ENCODE assay signal across 8 cellular contexts in the genomic region with DNA sequence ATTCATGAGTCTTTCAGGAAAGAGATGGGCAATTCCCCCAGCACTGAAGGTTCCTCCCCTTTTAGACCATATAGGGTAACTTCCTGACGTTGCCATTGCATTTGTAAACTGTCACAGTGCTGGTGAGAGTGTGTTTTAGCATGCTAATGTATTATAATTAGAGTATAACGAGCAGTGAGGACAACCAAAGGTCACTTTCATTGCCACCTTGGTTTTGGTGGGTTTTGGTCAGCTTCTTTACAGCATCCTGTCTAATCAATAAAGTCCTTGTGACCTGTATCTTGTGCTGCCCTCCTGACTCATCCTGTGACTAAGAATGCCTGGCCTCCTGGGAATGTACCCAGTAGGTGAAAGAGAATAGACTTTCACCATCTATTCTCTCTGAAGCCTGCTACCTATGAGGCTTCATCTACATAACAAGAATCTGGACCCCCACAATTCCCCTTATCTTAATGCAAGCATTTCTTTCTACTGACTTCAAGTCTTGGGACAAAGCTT.
DNase-seq lines count a peak whose midpoint lies in the region; ATAC-seq and TF ChIP-seq lines count a peak whose summit lies in the region.

No MANE protein-coding gene starts in this region.

- H3K9ac ChIP-seq in fibroblast of lung (ENCODE audit: insufficient read depth, low read length): no peak overlapping the region

- ATAC-seq in GM23338: peak; percentile 96
- ATAC-seq in GM19455 (IDR thresholded peaks at IDR 0.05; ENCODE audit: unreplicated experiment): no peak
- ATAC-seq in HG02884 (IDR thresholded peaks at IDR 0.05; ENCODE audit: unreplicated experiment): no peak
- no peak for ATAC-seq in gastroesophageal sphincter

- H3K9me3 ChIP-seq in fibroblast of lung (ENCODE audit: control insufficient read depth, insufficient read depth, low read depth, low read length) (no peaks in the 10 kb centered on the region), gastroesophageal sphincter (no peaks in the 10 kb centered on the region)

- DNase-seq in ELR (ENCODE audit: low read depth) (peak; percentile 90), GM23338 (ENCODE audit: low spot score) (peak; percentile 97), LoVo (ENCODE audit: low spot score) (peak; percentile 54), fibroblast of lung (ENCODE audit: low read depth in 2 of 2) (peak; percentile 46 to 79), NCI-H345 (lab: John Stamatoyannopoulos, UW) (no peak)

- no peak for TF ChIP-seq POLR2A in gastroesophageal sphincter (IDR thresholded peaks at IDR 0.05)

- peaks cover 19% of the 10 kb centered on the region; the same call in 2 of the 3 replicates for H3K36me3 Mint-ChIP-seq in GM23338 (ENCODE audit: low read depth)

- peaks cover 31% of the 10 kb centered on the region for H3K4me1 ChIP-seq in GM23338 (ENCODE audit: insufficient read depth)
- peaks cover 3% of the 10 kb centered on the region for H3K4me1 ChIP-seq in fibroblast of lung (ENCODE audit: control insufficient read depth, extremely low read depth, insufficient read depth, low read length)
- H3K4me1 ChIP-seq in gastroesophageal sphincter: no peaks in the 10 kb centered on the region

- H3K27me3 ChIP-seq in GM23338 (ENCODE audit: insufficient read depth) (no peaks in the 10 kb centered on the region), fibroblast of lung (ENCODE audit: control insufficient read depth, insufficient read depth, low read length) (no peaks in the 10 kb centered on the region), gastroesophageal sphincter (no peaks in the 10 kb centered on the region)

- peak overlapping the region; percentile 98 for H3K27ac ChIP-seq in GM23338 (ENCODE audit: low read depth)
- H3K27ac ChIP-seq in fibroblast of lung (ENCODE audit: insufficient read depth, low read length): no peak overlapping the region
- no peak overlapping the region for H3K27ac ChIP-seq in gastroesophageal sphincter

- peaks cover 10% of the 10 kb centered on the region for H3K27me3 Mint-ChIP-seq in GM23338 (ENCODE audit: insufficient read depth, low read depth, poor library complexity)

- TF ChIP-seq EP300 in gastroesophageal sphincter (IDR thresholded peaks at IDR 0.05): no peak

- no peak overlapping the region; the same call in 2 of the 3 replicates for H3K4me3 Mint-ChIP-seq in GM23338

- no peaks in the 10 kb centered on the region for H3K36me3 ChIP-seq in GM23338 (ENCODE audit: insufficient read depth)
- H3K36me3 ChIP-seq in fibroblast of lung (ENCODE audit: control insufficient read depth, insufficient read depth, low read length): no peaks in the 10 kb centered on the region
- H3K36me3 ChIP-seq in gastroesophageal sphincter: no peaks in the 10 kb centered on the region

- H4K20me1 ChIP-seq in GM23338 (replicated peaks; ENCODE audit: insufficient read depth) (no peaks in the 10 kb centered on the region), fibroblast of lung (ENCODE audit: control insufficient read depth, extremely low read depth, insufficient read depth, low read length) (no peaks in the 10 kb centered on the region)

- no peaks in the 10 kb centered on the region for H3K79me2 ChIP-seq in GM23338 (replicated peaks; ENCODE audit: insufficient read depth)
- H3K79me2 ChIP-seq in fibroblast of lung (ENCODE audit: control insufficient read depth, insufficient read depth, low read length): no peaks in the 10 kb centered on the region

- no peak overlapping the region for H3K4me2 ChIP-seq in GM23338
- H3K4me2 ChIP-seq in fibroblast of lung (ENCODE audit: extremely low read depth, insufficient read depth, low read length): no peak overlapping the region

- peaks cover 59% of the 10 kb centered on the region for H3K4me1 Mint-ChIP-seq in GM23338

- peaks cover 3% of the 10 kb centered on the region; the same call in 1 of the 2 replicates for H3F3A ChIP-seq in GM23338 (replicated peaks; ENCODE audit: low read depth)

- WGBS in gastroesophageal sphincter (ENCODE audit: low coverage in 1 of 2), 2 donors: 65 to 100% methylated on average over 1 to 2 of the region's 2 CpGs

- TF ChIP-seq CTCF in GM23338 (conservative IDR thresholded peaks at IDR 0.05; ENCODE audit: low read depth in 2 of 2) (no peak), fibroblast of lung (conservative IDR thresholded peaks at IDR 0.05 in 1 of 2, IDR thresholded peaks at IDR 0.05 in 1 of 2; ENCODE audit: low read depth in 1 of 2, low read length in 2 of 2) (no peak), gastroesophageal sphincter (IDR thresholded peaks at IDR 0.05) (no peak)

- peaks cover 14% of the 10 kb centered on the region for H3K9me3 Mint-ChIP-seq in GM23338

- H2AFZ ChIP-seq in GM23338: no peak overlapping the region
- no peak overlapping the region for H2AFZ ChIP-seq in fibroblast of lung (ENCODE audit: low read length)

- peak overlapping the region; percentile 97 for H3K27ac Mint-ChIP-seq in GM23338

- no peaks in the 10 kb centered on the region for H3K9me2 ChIP-seq in GM23338 (ENCODE audit: insufficient read depth)

- no peak overlapping the region for H3K4me3 ChIP-seq in GM23338
- H3K4me3 ChIP-seq in fibroblast of lung (replicated peaks in 1 of 4; ENCODE audit: control extremely low read depth in 1 of 4, insufficient read depth in 1 of 4, low read depth in 3 of 4, low read length in 4 of 4): no peak overlapping the region
- no peak overlapping the region for H3K4me3 ChIP-seq in gastroesophageal sphincter

TF ChIP-seq in GM23338, 12 proteins besides CTCF, POLR2A, EP300 and RAD21 (continues in another document):
- TF ChIP-seq ZNF114 (CRISPR knock-in tag; IDR thresholded peaks at IDR 0.05): no peak; the same call in 1 of the 2 replicates
- peak; percentile 46; the same call in 1 of the 2 replicates for TF ChIP-seq CREB1 (CRISPR knock-in tag; IDR thresholded peaks at IDR 0.05; ENCODE audit: low read depth)
- TF ChIP-seq POLR2AphosphoS5 (IDR thresholded peaks at IDR 0.05; ENCODE audit: low read depth): 0 out of 2 replicates have a peak, but pooled peaks have one; percentile 16
- peak; percentile 66; the same call in 1 of the 2 replicates for TF ChIP-seq NANOG (IDR thresholded peaks at IDR 0.05; ENCODE audit: borderline replicate concordance)
- TF ChIP-seq, protein P1, sequence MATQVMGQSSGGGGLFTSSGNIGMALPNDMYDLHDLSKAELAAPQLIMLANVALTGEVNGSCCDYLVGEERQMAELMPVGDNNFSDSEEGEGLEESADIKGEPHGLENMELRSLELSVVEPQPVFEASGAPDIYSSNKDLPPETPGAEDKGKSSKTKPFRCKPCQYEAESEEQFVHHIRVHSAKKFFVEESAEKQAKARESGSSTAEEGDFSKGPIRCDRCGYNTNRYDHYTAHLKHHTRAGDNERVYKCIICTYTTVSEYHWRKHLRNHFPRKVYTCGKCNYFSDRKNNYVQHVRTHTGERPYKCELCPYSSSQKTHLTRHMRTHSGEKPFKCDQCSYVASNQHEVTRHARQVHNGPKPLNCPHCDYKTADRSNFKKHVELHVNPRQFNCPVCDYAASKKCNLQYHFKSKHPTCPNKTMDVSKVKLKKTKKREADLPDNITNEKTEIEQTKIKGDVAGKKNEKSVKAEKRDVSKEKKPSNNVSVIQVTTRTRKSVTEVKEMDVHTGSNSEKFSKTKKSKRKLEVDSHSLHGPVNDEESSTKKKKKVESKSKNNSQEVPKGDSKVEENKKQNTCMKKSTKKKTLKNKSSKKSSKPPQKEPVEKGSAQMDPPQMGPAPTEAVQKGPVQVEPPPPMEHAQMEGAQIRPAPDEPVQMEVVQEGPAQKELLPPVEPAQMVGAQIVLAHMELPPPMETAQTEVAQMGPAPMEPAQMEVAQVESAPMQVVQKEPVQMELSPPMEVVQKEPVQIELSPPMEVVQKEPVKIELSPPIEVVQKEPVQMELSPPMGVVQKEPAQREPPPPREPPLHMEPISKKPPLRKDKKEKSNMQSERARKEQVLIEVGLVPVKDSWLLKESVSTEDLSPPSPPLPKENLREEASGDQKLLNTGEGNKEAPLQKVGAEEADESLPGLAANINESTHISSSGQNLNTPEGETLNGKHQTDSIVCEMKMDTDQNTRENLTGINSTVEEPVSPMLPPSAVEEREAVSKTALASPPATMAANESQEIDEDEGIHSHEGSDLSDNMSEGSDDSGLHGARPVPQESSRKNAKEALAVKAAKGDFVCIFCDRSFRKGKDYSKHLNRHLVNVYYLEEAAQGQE (IDR thresholded peaks at IDR 0.05; ENCODE audit: unreplicated experiment): no peak
- no peak for TF ChIP-seq EZH2 (IDR thresholded peaks at IDR 0.05; ENCODE audit: low read depth, unreplicated experiment)
